Comparison of ENCODE assay signal across 20 cellular contexts in genomic region chr10:114285961-114286441, GRCh38. TPM values are rescaled to one million over a fixed set of nuclear protein-coding genes. Genes with fewer than 3 reads are reported as not detected.
"Had no signal": no experiment of that assay in that cellular context is flagged by ENCODE, and none has a peak within 500 bp of the region (broad histone marks: within the 10 kb centered on the region; RNA-seq: fewer than 3 reads in every experiment).

No MANE protein-coding gene starts in this region.

- H3K4me3 ChIP-seq: gastroesophageal sphincter, heart left ventricle, lung, SK-N-MC, uterus had no signal

- H3K27me3 ChIP-seq: brain microvascular endothelial cell, gastroesophageal sphincter, heart left ventricle, uterus had no signal

- ATAC-seq: activated CD8-positive, alpha-beta memory T cell treated with anti-CD3 and anti-CD28 coated beads, Interleukin-2, amount 10 ng/mL, durations not matched to agents 7 days and 5 days; gastroesophageal sphincter; natural killer cell treated with Interleukin-12 subunit alpha and Interleukin-12 subunit beta and Interleukin-15 and Interleukin-18, amount 100 ng/mL, for 72 hours; stimulated activated effector memory CD8-positive, alpha-beta T cell treated with anti-CD3 and anti-CD28 coated beads, Interleukin-12 subunit alpha, Interleukin-12 subunit beta, amount 100 ng/mL, for 72 hours had no signal

- H3K4me1 ChIP-seq: gastroesophageal sphincter, uterus had no signal

- H3K9me3 ChIP-seq: gastroesophageal sphincter, heart left ventricle, uterus had no signal

- H3K36me3 ChIP-seq: brain microvascular endothelial cell, heart left ventricle, uterus had no signal

- H3K27ac ChIP-seq: brain microvascular endothelial cell, gastroesophageal sphincter, heart left ventricle, SK-N-MC, uterus had no signal

- DNase-seq: activated B cell treated with CpG ODN at 0.5 μM for 24 hours; activated CD4-positive, alpha-beta memory T cell treated with anti-CD3 and anti-CD28 coated beads, Interleukin-2, amount 10 ng/mL, durations not matched to agents 7 days and 5 days; activated CD4-positive, alpha-beta T cell treated with anti-CD3 and anti-CD28 coated beads for 48 hours; activated CD8-positive, alpha-beta memory T cell treated with anti-CD3 and anti-CD28 coated beads, Interleukin-2, amount 10 ng/mL, durations not matched to agents 7 days and 5 days; activated naive CD4-positive, alpha-beta T cell treated with anti-CD3 and anti-CD28 coated beads for 36 hours; anterior cingulate cortex; brain microvascular endothelial cell; cortex of kidney; effector CD4-positive, alpha-beta T cell; nucleus accumbens; right cardiac atrium; small intestine; stimulated activated CD4-positive, alpha-beta T cell treated with anti-CD3 and anti-CD28 coated beads, Interleukin-4, amount 100 ng/mL, for 24 hours; uterus had no signal

RNA-seq across cellular contexts. Expression of gene VWA2, which starts 46.9 kb away (rescaled TPM):
- total RNA-seq: activated B cell treated with CpG ODN at 0.5 μM for 24 hours; activated CD4-positive, alpha-beta memory T cell treated with anti-CD3 and anti-CD28 coated beads, Interleukin-2, amount 10 ng/mL, durations not matched to agents 7 days and 5 days; activated CD8-positive, alpha-beta memory T cell treated with anti-CD3 and anti-CD28 coated beads, Interleukin-2, amount 10 ng/mL, durations not matched to agents 7 days and 5 days; activated naive CD4-positive, alpha-beta T cell treated with anti-CD3 and anti-CD28 coated beads for 36 hours; natural killer cell treated with Interleukin-12 subunit alpha and Interleukin-12 subunit beta and Interleukin-15 and Interleukin-18, amount 100 ng/mL, for 72 hours; right cardiac atrium had no signal
- polyA plus RNA-seq: right cardiac atrium had no signal
